ENCODE assay signal across 8 cellular contexts in the genomic region with DNA sequence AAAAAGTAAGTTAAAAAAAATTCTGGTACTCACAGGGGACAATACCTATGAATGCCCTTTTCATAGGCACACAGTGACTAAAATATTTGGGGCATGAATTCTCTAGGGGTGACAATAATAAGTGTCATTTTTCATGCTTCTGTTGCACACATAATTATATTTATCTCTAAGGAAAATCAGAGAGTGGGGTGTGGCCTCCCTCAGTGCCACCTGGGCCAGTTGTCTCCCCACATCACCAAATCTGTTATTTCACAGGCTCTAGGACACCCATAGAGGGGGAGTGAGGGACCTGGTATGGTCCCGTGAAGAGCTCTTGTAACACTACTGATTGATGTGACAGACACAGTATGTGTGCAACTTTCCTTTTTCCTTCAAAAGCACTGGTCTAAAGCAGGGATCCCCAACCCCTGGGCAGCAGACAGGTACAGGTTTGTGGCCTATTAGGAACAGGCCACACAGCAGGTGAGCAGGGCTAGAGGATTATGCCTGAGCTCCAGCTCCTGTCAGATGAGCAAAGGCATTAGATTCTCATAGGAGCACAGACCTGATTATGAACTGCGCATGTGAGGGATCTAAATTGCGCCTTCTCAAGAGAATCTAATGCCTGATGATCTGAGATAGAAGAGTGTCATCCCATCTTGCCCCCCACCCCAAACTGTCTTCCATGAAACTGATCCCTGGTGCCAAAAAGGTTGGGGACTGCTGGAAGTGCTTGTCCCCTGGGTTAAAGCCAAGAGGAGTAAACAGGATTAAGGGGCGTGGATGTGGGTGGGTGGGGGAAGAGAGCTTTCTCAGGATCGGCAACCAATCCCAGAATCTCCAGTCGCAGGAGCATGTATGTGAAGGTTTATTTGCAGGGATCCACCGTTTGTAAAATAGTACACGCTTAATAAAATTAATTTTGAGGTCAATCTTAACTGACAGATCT. TPM values are rescaled to one million over a fixed set of nuclear protein-coding genes. Genes with fewer than 3 reads are reported as not detected.
DNase-seq lines count a peak whose midpoint lies in the region; ATAC-seq and TF ChIP-seq lines count a peak whose summit lies in the region.

No MANE protein-coding gene starts in this region.

- H3K27ac Mint-ChIP-seq in CD8-positive, alpha-beta T cell: peak overlapping the region; percentile 97
- peak overlapping the region; percentile 95 for H3K27ac Mint-ChIP-seq in activated T-helper 17 cell treated with anti-CD3 and anti-CD28 coated beads, Interleukin-2, amount 50 U/mL, for 72 hours

- H3K27me3 Mint-ChIP-seq in CD8-positive, alpha-beta T cell (ENCODE audit: low read depth): no peaks in the 10 kb centered on the region
- H3K27me3 Mint-ChIP-seq in activated T-helper 17 cell treated with anti-CD3 and anti-CD28 coated beads, Interleukin-2, amount 50 U/mL, for 72 hours: no peaks in the 10 kb centered on the region

- WGBS in IMR-90 (ENCODE audit: extremely low coverage in 2 of 2, insufficient read length in 1 of 2), 2 experiments: no CpG with 5 or more reads among the region's 8 CpGs

- peak overlapping the region; percentile 13; the same call in 1 of the 2 replicates for H3K23ac ChIP-seq in IMR-90 (ENCODE audit: low read depth, low read length)

- H3K4ac ChIP-seq in IMR-90 (ENCODE audit: low read depth, low read length): peak overlapping the region; percentile 82

- H3K4me2 ChIP-seq in IMR-90 (ENCODE audit: low read depth, low read length): peak overlapping the region; percentile 84

- H4K5ac ChIP-seq in IMR-90 (ENCODE audit: low read depth, low read length): peak overlapping the region; percentile 88

- no peaks in the 10 kb centered on the region for H4K20me1 ChIP-seq in IMR-90 (ENCODE audit: insufficient read depth, low read length)

- BruUV-seq in IMR-90 (replicated peaks; lab: Mats Ljungman, UMichigan): no TSS peak

- POLR2A ChIA-PET in CD8-positive, alpha-beta T cell (lab: Charles Lee): interaction anchor here (1.9 to 2.0 kb wide), 2 partner anchors 11 to 191 kb away, joined by 7 read pairs; partner anchors contain the start of gene UBE2D3
- POLR2A ChIA-PET in IMR-90 (lab: Charles Lee; ENCODE audit: unreplicated experiment): no interaction called here

- peak overlapping the region; percentile 68 to 100 for H4K8ac ChIP-seq in IMR-90 (ENCODE audit: low read depth in 2 of 2, low read length in 2 of 2)

- H3K4me1 Mint-ChIP-seq in CD8-positive, alpha-beta T cell (ENCODE audit: low read depth): peaks cover 20% of the 10 kb centered on the region
- no peaks in the 10 kb centered on the region for H3K4me1 Mint-ChIP-seq in activated T-helper 17 cell treated with anti-CD3 and anti-CD28 coated beads, Interleukin-2, amount 50 U/mL, for 72 hours

- peak overlapping the region; percentile 83 for H3K18ac ChIP-seq in IMR-90 (ENCODE audit: low read depth, low read length)

- peaks cover 6% of the 10 kb centered on the region for H3K9me1 ChIP-seq in IMR-90 (ENCODE audit: insufficient read depth, low read length)

- H3K27me3 ChIP-seq in CD8-positive, alpha-beta T cell (ENCODE audit: insufficient read depth, low read length): no peaks in the 10 kb centered on the region
- H3K27me3 ChIP-seq in IMR-90 (ENCODE audit: control insufficient read depth, insufficient read depth, low read length): no peaks in the 10 kb centered on the region

- dilution Hi-C loops in IMR-90 (cut with HindIII; ENCODE audit: low sequenced_read_pairs, unreplicated experiment): loop anchor here (25.0 kb wide), 1 partner anchor 406 kb away; no protein-coding TSS in a partner anchor

- H4K91ac ChIP-seq in IMR-90 (ENCODE audit: insufficient read depth, low read depth, low read length): peak overlapping the region; percentile 70

- H2AK9ac ChIP-seq in IMR-90 (replicated peaks; ENCODE audit: low read depth, low read length, poor library complexity): peak overlapping the region; percentile 71

- no peak for ATAC-seq in CD8-positive, alpha-beta T cell
- ATAC-seq in IMR-90 (ENCODE audit: low read depth): peak; percentile 38
- no peak for ATAC-seq in activated T-helper 17 cell treated with anti-CD3 and anti-CD28 coated beads, Interleukin-2, amount 50 U/mL, for 72 hours (replicated peaks)
- ATAC-seq in left cardiac atrium: peak; percentile 25 to 41
- no peak for ATAC-seq in HG03439 (IDR thresholded peaks at IDR 0.05; ENCODE audit: unreplicated experiment)

- H3K27ac ChIP-seq in CD8-positive, alpha-beta T cell (ENCODE audit: low read depth, low read length): peak overlapping the region; percentile 86
- H3K27ac ChIP-seq in IMR-90 (ENCODE audit: insufficient read depth, low read length): peak overlapping the region; percentile 54; the same call in 1 of the 2 replicates

- TF ChIP-seq RAD21 in IMR-90 (IDR thresholded peaks at IDR 0.05; ENCODE audit: low read length): no peak

- H3K14ac ChIP-seq in IMR-90 (replicated peaks; ENCODE audit: low read depth, low read length): peak overlapping the region; percentile 85

- peak in 1 of 7 experiments; percentile 20 for DNase-seq in CD8-positive, alpha-beta T cell
- DNase-seq in IMR-90: no peak
- DNase-seq in left cardiac atrium: no peak
- no peak for DNase-seq in skeletal muscle cell (ENCODE audit: low read depth)
- no peak for DNase-seq in SIG-M5 treated with dmso at 0.1 percent for 504 hours (lab: John Stamatoyannopoulos, UW; ENCODE audit: unreplicated experiment)
- no peak for DNase-seq in NCI-H1930 (lab: John Stamatoyannopoulos, UW)

- no peaks in the 10 kb centered on the region for H3K36me3 ChIP-seq in CD8-positive, alpha-beta T cell (ENCODE audit: insufficient read depth, low read length)
- no peaks in the 10 kb centered on the region for H3K36me3 ChIP-seq in IMR-90 (ENCODE audit: control insufficient read depth, insufficient read depth, low read length)

- peaks cover 17% of the 10 kb centered on the region for H3K4me1 ChIP-seq in CD8-positive, alpha-beta T cell (ENCODE audit: insufficient read depth, low read length)
- peaks cover 4% of the 10 kb centered on the region; the same call in 1 of the 2 replicates for H3K4me1 ChIP-seq in IMR-90 (ENCODE audit: control insufficient read depth, insufficient read depth, low read length)

- peak overlapping the region; percentile 64; the same call in 1 of the 2 replicates for H2BK120ac ChIP-seq in IMR-90 (ENCODE audit: low read depth, low read length)

- CTCF ChIA-PET in CD8-positive, alpha-beta T cell (lab: Charles Lee): interaction anchor here (0.7 to 1.4 kb wide), 2 partner anchors 9 to 83 kb away, joined by 4 to 7 read pairs; no protein-coding TSS in a partner anchor
- CTCF ChIA-PET in IMR-90 (lab: Yijun Ruan, JAX): no interaction called here

- peak overlapping the region; percentile 91 for H2AFZ ChIP-seq in IMR-90 (replicated peaks; ENCODE audit: low read length, poor library complexity)

- no peak overlapping the region; the same call in 1 of the 2 replicates for H2BK20ac ChIP-seq in IMR-90 (ENCODE audit: low read depth, low read length)

- H3K4me3 Mint-ChIP-seq in CD8-positive, alpha-beta T cell: peak overlapping the region; percentile 87
- H3K4me3 Mint-ChIP-seq in activated T-helper 17 cell treated with anti-CD3 and anti-CD28 coated beads, Interleukin-2, amount 50 U/mL, for 72 hours: peak overlapping the region; percentile 89

- H2BK5ac ChIP-seq in IMR-90 (ENCODE audit: low read depth, low read length, poor library complexity, severe bottlenecking): peak overlapping the region; percentile 75

- H2AK5ac ChIP-seq in IMR-90 (ENCODE audit: low read depth, low read length): peak overlapping the region; percentile 59

- H3K9me3 ChIP-seq in CD8-positive, alpha-beta T cell (ENCODE audit: low read length): no peaks in the 10 kb centered on the region
- H3K9me3 ChIP-seq in IMR-90 (ENCODE audit: control insufficient read depth, insufficient read depth, low read length): no peaks in the 10 kb centered on the region

- 0 out of 3 replicates have a peak overlapping the region, but pooled peaks have one; percentile 41 for H2BK15ac ChIP-seq in IMR-90 (ENCODE audit: low read depth, low read length)

- peaks cover 4% of the 10 kb centered on the region for H3K36me3 Mint-ChIP-seq in CD8-positive, alpha-beta T cell
- H3K36me3 Mint-ChIP-seq in activated T-helper 17 cell treated with anti-CD3 and anti-CD28 coated beads, Interleukin-2, amount 50 U/mL, for 72 hours (ENCODE audit: low read depth): no peaks in the 10 kb centered on the region

- TF ChIP-seq POLR2A in IMR-90 (IDR thresholded peaks at IDR 0.05; ENCODE audit: low read depth, low read length): no peak

- peak overlapping the region; percentile 87; the same call in 1 of the 2 replicates for H3K56ac ChIP-seq in IMR-90 (ENCODE audit: extremely low read depth, insufficient read depth, low read length)

- peaks cover 0 to 4% of the 10 kb centered on the region in 2 experiments; a peak in 1 of 4 replicates for H3K79me1 ChIP-seq in IMR-90 (ENCODE audit: low read depth in 1 of 2, low read length in 2 of 2)

- H3K9me3 Mint-ChIP-seq in CD8-positive, alpha-beta T cell: no peaks in the 10 kb centered on the region
- H3K9me3 Mint-ChIP-seq in activated T-helper 17 cell treated with anti-CD3 and anti-CD28 coated beads, Interleukin-2, amount 50 U/mL, for 72 hours: no peaks in the 10 kb centered on the region

- peak overlapping the region; percentile 75 for H3K4me3 ChIP-seq in CD8-positive, alpha-beta T cell (ENCODE audit: low read depth, low read length)
- H3K4me3 ChIP-seq in IMR-90 (ENCODE audit: insufficient read depth, low read depth, low read length): peak overlapping the region; percentile 69
- H3K4me3 ChIP-seq in skeletal muscle cell (ENCODE audit: low read depth, low read length): peak overlapping the region; percentile 52

- TF ChIP-seq CTCF in CD8-positive, alpha-beta T cell (IDR thresholded peaks at IDR 0.05): no peak
- no peak for TF ChIP-seq CTCF in IMR-90 (conservative IDR thresholded peaks at IDR 0.05; ENCODE audit: low read depth, low read length)

- in situ Hi-C loops in IMR-90 (cut with MboI; ENCODE audit: low sequenced_read_pairs): loop anchor here (5.0 kb wide), 1 partner anchor 571 kb away; no protein-coding TSS in a partner anchor

- intact Hi-C loops in CD8-positive, alpha-beta T cell (cut with DNase I, micrococcal nuclease): loop anchor here (1.0 to 10.0 kb wide), 14 partner anchors 9 to 1854 kb away; partner anchors contain the start of genes CISD2 (in 2 of the 2), NFKB1 (in 2 of the 2), UBE2D3 (in 2 of the 2) and BDH2 (in 1 of the 2)
- intact Hi-C loops in IMR-90 (cut with micrococcal nuclease): loop anchor here (2.0 to 5.0 kb wide), 2 partner anchors 59 to 80 kb away; partner anchors contain the start of genes BDH2 and SLC9B2
- intact Hi-C loops in left cardiac atrium (cut with DNase I): no loop called here

- H3K9ac ChIP-seq in IMR-90 (ENCODE audit: low read depth, low read length): peak overlapping the region; percentile 86

RNA-seq across cellular contexts. Expression of gene SLC9B1, which starts 0.8 kb away (rescaled TPM):
- 1 to 10 TPM; 1.7 to 4.0 TPM for total RNA-seq in CD8-positive, alpha-beta T cell
- 0.18 and 0.28 TPM in 2 replicates for total RNA-seq in IMR-90 (2012; rRNA removed)
- polyA plus RNA-seq in IMR-90 (2012; rRNA removed): 0.07 TPM in 1 of 2 replicates, not detected in the other
- 0.26 TPM in 1 of 2 replicates, not detected in the other for polyA plus RNA-seq in IMR-90 (2012; cell fraction: cytosol; rRNA removed)
- 0.15 TPM in 1 of 2 replicates, not detected in the other for polyA plus RNA-seq in IMR-90 (2012; cell fraction: nucleus; rRNA removed; ENCODE audit: low replicate concordance)
- total RNA-seq in activated T-helper 17 cell treated with anti-CD3 and anti-CD28 coated beads, Interleukin-2, amount 50 U/mL, for 72 hours: 1 to 10 TPM; 1.1 to 2.6 TPM
- total RNA-seq in left cardiac atrium: 1 to 10 TPM; 1.0 to 1.1 TPM

RNA-seq across cellular contexts. Expression of gene SLC9B2, which starts 57.9 kb away (rescaled TPM):
- total RNA-seq in CD8-positive, alpha-beta T cell: 10 to 100 TPM; 24.7 to 27.6 TPM
- 9.0 and 11.4 TPM in 2 replicates for total RNA-seq in IMR-90 (2012; rRNA removed)
- 5.5 and 5.7 TPM in 2 replicates for polyA plus RNA-seq in IMR-90 (2012; rRNA removed)
- polyA plus RNA-seq in IMR-90 (2012; cell fraction: cytosol; rRNA removed): 1.5 and 1.9 TPM in 2 replicates
- 2.0 and 4.7 TPM in 2 replicates for polyA plus RNA-seq in IMR-90 (2012; cell fraction: nucleus; rRNA removed; ENCODE audit: low replicate concordance)
- 10 to 100 TPM; 26.0 to 36.5 TPM for total RNA-seq in activated T-helper 17 cell treated with anti-CD3 and anti-CD28 coated beads, Interleukin-2, amount 50 U/mL, for 72 hours
- 10 to 100 TPM in 1 of 2 donors, 1 to 10 TPM in 1; 4.9 to 11.5 TPM for total RNA-seq in left cardiac atrium

Comparison
In these comparisons a context has a peak if more than half of its experiments do, and no peak if none do; other contexts are left out.
1. ATAC-seq: peak in IMR-90 (single experiment) and left cardiac atrium (2 of 2); none in CD8-positive, alpha-beta T cell (single experiment), activated T-helper 17 cell treated with anti-CD3 and anti-CD28 coated beads, Interleukin-2, amount 50 U/mL, for 72 hours (single experiment) and HG03439 (single experiment).
2. intact Hi-C loops: an anchor here in CD8-positive, alpha-beta T cell (1.0 to 10.0 kb wide) and IMR-90 (2.0 to 5.0 kb wide); none called in left cardiac atrium.
3. Peak in every context shown above with its lines, with median percentiles within 50 percentile points of each other: H3K4me3 ChIP-seq.